Comparison of ENCODE assay signal across 29 cellular contexts in genomic region chr2:40120957-40121356, GRCh38.
"Had no signal": no experiment of that assay in that cellular context is flagged by ENCODE, and none has a peak within 500 bp of the region (broad histone marks: within the 10 kb centered on the region; RNA-seq: fewer than 3 reads in every experiment).

No MANE protein-coding gene starts in this region.

- H3K4me3 Mint-ChIP-seq: activated B cell treated with CpG ODN at 0.5 μM for 24 hours; activated CD4-positive, alpha-beta memory T cell treated with anti-CD3 and anti-CD28 coated beads for 36 hours; activated CD4-positive, alpha-beta T cell treated with anti-CD3 and anti-CD28 coated beads for 36 hours; activated CD4-positive, alpha-beta T cell treated with anti-CD3 and anti-CD28 coated beads, Interleukin-2, amount 10 ng/mL, durations not matched to agents 24 days and 14 days; activated naive CD4-positive, alpha-beta T cell treated with anti-CD3 and anti-CD28 coated beads, Interleukin-2, amount 10 ng/mL, durations not matched to agents 7 days and 5 days; activated naive CD8-positive, alpha-beta T cell treated with anti-CD3 and anti-CD28 coated beads, Interleukin-2, amount 10 ng/mL, durations not matched to agents 7 days and 5 days; activated T-cell treated with anti-CD3 and anti-CD28 coated beads, Interleukin-2, amount 50 U/mL, for 24 hours; activated T-cell treated with anti-CD3 and anti-CD28 coated beads, Interleukin-2, amount 50 U/mL, for 72 hours; effector memory CD8-positive, alpha-beta T cell had no signal

- H3K27me3 ChIP-seq: ascending aorta, brain microvascular endothelial cell, esophagus muscularis mucosa, foreskin keratinocyte, gastrocnemius medialis, heart left ventricle had no signal

- H3K36me3 ChIP-seq: ascending aorta, brain microvascular endothelial cell, esophagus muscularis mucosa, gastrocnemius medialis had no signal

- H3K27me3 Mint-ChIP-seq: activated B cell treated with CpG ODN at 0.5 μM for 24 hours; activated CD4-positive, alpha-beta memory T cell treated with anti-CD3 and anti-CD28 coated beads for 36 hours; activated CD4-positive, alpha-beta T cell treated with anti-CD3 and anti-CD28 coated beads for 36 hours; activated CD4-positive, alpha-beta T cell treated with anti-CD3 and anti-CD28 coated beads, Interleukin-2, amount 10 ng/mL, durations not matched to agents 24 days and 14 days; activated naive CD4-positive, alpha-beta T cell treated with anti-CD3 and anti-CD28 coated beads, Interleukin-2, amount 10 ng/mL, durations not matched to agents 7 days and 5 days; activated T-cell treated with anti-CD3 and anti-CD28 coated beads, Interleukin-2, amount 50 U/mL, for 24 hours; effector memory CD8-positive, alpha-beta T cell had no signal

- H3K4me3 ChIP-seq: ascending aorta, esophagus muscularis mucosa, gastrocnemius medialis, heart left ventricle had no signal

- H3K9me3 Mint-ChIP-seq: activated B cell treated with CpG ODN at 0.5 μM for 24 hours; activated CD4-positive, alpha-beta memory T cell treated with anti-CD3 and anti-CD28 coated beads for 36 hours; activated CD4-positive, alpha-beta T cell treated with anti-CD3 and anti-CD28 coated beads, Interleukin-2, amount 10 ng/mL, durations not matched to agents 24 days and 14 days; activated naive CD4-positive, alpha-beta T cell treated with anti-CD3 and anti-CD28 coated beads, Interleukin-2, amount 10 ng/mL, durations not matched to agents 7 days and 5 days; activated naive CD4-positive, alpha-beta T cell treated with anti-CD3 and anti-CD28 coated beads, Interleukin-2, amount 50 U/mL, for 72 hours; activated naive CD8-positive, alpha-beta T cell treated with anti-CD3 and anti-CD28 coated beads, Interleukin-2, amount 10 ng/mL, durations not matched to agents 7 days and 5 days; activated T-cell treated with anti-CD3 and anti-CD28 coated beads, Interleukin-2, amount 50 U/mL, for 24 hours; activated T-cell treated with anti-CD3 and anti-CD28 coated beads, Interleukin-2, amount 50 U/mL, for 72 hours had no signal

- H3K27ac ChIP-seq: ascending aorta, brain microvascular endothelial cell, esophagus muscularis mucosa, foreskin keratinocyte, gastrocnemius medialis had no signal

- H3K4me1 ChIP-seq: ascending aorta, foreskin keratinocyte, gastrocnemius medialis had no signal

- H3K36me3 Mint-ChIP-seq: activated CD4-positive, alpha-beta memory T cell treated with anti-CD3 and anti-CD28 coated beads for 36 hours; activated naive CD4-positive, alpha-beta T cell treated with anti-CD3 and anti-CD28 coated beads, Interleukin-2, amount 10 ng/mL, durations not matched to agents 7 days and 5 days; activated naive CD4-positive, alpha-beta T cell treated with anti-CD3 and anti-CD28 coated beads, Interleukin-2, amount 50 U/mL, for 72 hours; activated naive CD8-positive, alpha-beta T cell treated with anti-CD3 and anti-CD28 coated beads, Interleukin-2, amount 10 ng/mL, durations not matched to agents 7 days and 5 days had no signal

- ATAC-seq: activated CD4-positive, alpha-beta T cell treated with anti-CD3 and anti-CD28 coated beads for 36 hours; activated CD4-positive, CD25-positive, alpha-beta regulatory T cell treated with anti-CD3 and anti-CD28 coated beads, Interleukin-2, amount 50 U/mL, for 24 hours; activated naive CD4-positive, alpha-beta T cell treated with anti-CD3 and anti-CD28 coated beads, Interleukin-2, amount 50 U/mL, for 72 hours; activated T-cell treated with anti-CD3 and anti-CD28 coated beads, Interleukin-2, amount 50 U/mL, for 72 hours; effector memory CD8-positive, alpha-beta T cell; foreskin keratinocyte; gastrocnemius medialis; heart left ventricle had no signal

- H3K27ac Mint-ChIP-seq: activated B cell treated with CpG ODN at 0.5 μM for 24 hours; activated CD4-positive, alpha-beta memory T cell treated with anti-CD3 and anti-CD28 coated beads for 36 hours; activated CD4-positive, alpha-beta T cell treated with anti-CD3 and anti-CD28 coated beads for 36 hours; activated CD4-positive, alpha-beta T cell treated with anti-CD3 and anti-CD28 coated beads, Interleukin-2, amount 10 ng/mL, durations not matched to agents 24 days and 14 days; activated naive CD4-positive, alpha-beta T cell treated with anti-CD3 and anti-CD28 coated beads, Interleukin-2, amount 10 ng/mL, durations not matched to agents 7 days and 5 days; activated naive CD4-positive, alpha-beta T cell treated with anti-CD3 and anti-CD28 coated beads, Interleukin-2, amount 50 U/mL, for 72 hours; activated naive CD8-positive, alpha-beta T cell treated with anti-CD3 and anti-CD28 coated beads, Interleukin-2, amount 10 ng/mL, durations not matched to agents 7 days and 5 days; activated T-cell treated with anti-CD3 and anti-CD28 coated beads, Interleukin-2, amount 50 U/mL, for 24 hours; activated T-cell treated with anti-CD3 and anti-CD28 coated beads, Interleukin-2, amount 50 U/mL, for 72 hours; effector memory CD8-positive, alpha-beta T cell had no signal

- H3K9me3 ChIP-seq: ascending aorta, esophagus muscularis mucosa, gastrocnemius medialis, heart left ventricle had no signal

- DNase-seq: activated B cell treated with CpG ODN at 0.5 μM for 24 hours; activated CD4-positive, alpha-beta memory T cell treated with anti-CD3 and anti-CD28 coated beads for 36 hours; activated CD4-positive, alpha-beta T cell treated with anti-CD3 and anti-CD28 coated beads for 36 hours; activated CD4-positive, alpha-beta T cell treated with anti-CD3 and anti-CD28 coated beads, Interleukin-2, amount 10 ng/mL, durations not matched to agents 24 days and 14 days; activated CD8-positive, alpha-beta memory T cell treated with anti-CD3 and anti-CD28 coated beads, Interleukin-2, amount 50 U/mL, for 48 hours; activated gamma-delta T cell; activated naive CD4-positive, alpha-beta T cell; activated naive CD4-positive, alpha-beta T cell treated with anti-CD3 and anti-CD28 coated beads, Interleukin-2, amount 10 ng/mL, durations not matched to agents 7 days and 5 days; activated naive CD8-positive, alpha-beta T cell treated with anti-CD3 and anti-CD28 coated beads, Interleukin-2, amount 10 ng/mL, durations not matched to agents 7 days and 5 days; activated T-cell treated with anti-CD3 and anti-CD28 coated beads for 4 hours; activated T-cell treated with anti-CD3 and anti-CD28 coated beads, Interleukin-2, amount 50 U/mL, for 24 hours; activated T-cell treated with anti-CD3 and anti-CD28 coated beads, Interleukin-2, amount 50 U/mL, for 72 hours; brain microvascular endothelial cell; cortex of kidney; dermis blood vessel endothelial cell; effector CD4-positive, alpha-beta T cell; effector memory CD8-positive, alpha-beta T cell; erythroblast; foreskin keratinocyte; gastrocnemius medialis; glutamatergic neuron; heart left ventricle; T-helper 2 cell had no signal

- FAIRE-seq: bronchial epithelial cell, colon had no signal

- H3K4me1 Mint-ChIP-seq: activated B cell treated with CpG ODN at 0.5 μM for 24 hours; activated CD4-positive, alpha-beta T cell treated with anti-CD3 and anti-CD28 coated beads for 36 hours; activated CD4-positive, alpha-beta T cell treated with anti-CD3 and anti-CD28 coated beads, Interleukin-2, amount 10 ng/mL, durations not matched to agents 24 days and 14 days; activated naive CD4-positive, alpha-beta T cell treated with anti-CD3 and anti-CD28 coated beads, Interleukin-2, amount 10 ng/mL, durations not matched to agents 7 days and 5 days; activated naive CD8-positive, alpha-beta T cell treated with anti-CD3 and anti-CD28 coated beads, Interleukin-2, amount 10 ng/mL, durations not matched to agents 7 days and 5 days had no signal
